Comparison of ENCODE assay signal across 9 cellular contexts in the genomic region with DNA sequence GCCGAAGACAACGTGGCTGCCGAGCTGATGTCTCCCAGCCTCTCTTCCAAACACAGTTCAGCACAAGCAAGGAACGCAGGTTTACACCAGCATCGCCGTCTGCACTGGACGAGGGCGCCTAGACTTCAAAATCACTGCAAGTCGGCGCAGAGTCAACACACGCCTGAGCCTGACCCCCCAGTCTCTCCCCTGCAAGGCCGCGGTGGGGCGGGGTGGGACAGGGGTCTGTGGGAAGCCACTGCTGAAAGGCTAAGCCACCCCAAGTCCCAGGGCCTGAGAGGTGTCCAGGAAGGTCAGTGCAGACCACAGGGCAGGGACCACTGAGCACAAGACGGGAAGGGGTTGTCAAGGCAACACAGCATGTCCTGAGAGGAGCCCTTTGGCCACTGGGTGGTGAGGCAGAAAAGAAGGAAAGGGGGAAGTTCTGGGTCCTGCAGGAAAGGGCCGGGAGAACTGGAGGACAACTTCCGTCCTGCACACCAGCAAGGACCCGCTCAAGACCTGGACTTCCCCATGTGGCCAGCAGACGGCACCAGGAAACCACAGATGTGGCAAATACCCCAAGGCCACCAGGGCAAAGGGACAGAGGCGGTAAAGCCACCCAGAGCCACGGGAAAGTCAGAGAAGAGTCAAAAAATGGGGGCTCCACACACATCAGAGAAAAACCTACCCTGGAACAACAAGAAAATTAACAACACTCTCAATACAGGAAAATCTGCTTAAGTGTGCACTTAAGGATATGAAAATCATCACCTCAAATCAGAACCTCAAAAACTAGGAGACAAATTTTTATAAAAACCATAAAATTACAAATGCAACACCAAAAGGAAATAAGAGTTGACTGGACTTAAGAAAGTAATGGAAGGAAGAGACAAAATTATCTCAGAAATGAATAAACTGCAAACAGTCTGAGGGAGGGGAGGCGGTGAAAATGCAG.
DNase-seq lines count a peak whose midpoint lies in the region; ATAC-seq, FAIRE-seq and TF ChIP-seq lines count a peak whose summit lies in the region.
"Had no signal": no experiment of that assay in that cellular context is flagged by ENCODE, and none has a peak within 500 bp of the region (broad histone marks: within the 10 kb centered on the region; RNA-seq: fewer than 3 reads in every experiment).

No MANE protein-coding gene starts in this region.

- peaks cover 0 to 2% of the 10 kb centered on the region in 2 experiments; a peak in 2 of 4 replicates for H3K79me2 ChIP-seq in H1 (ENCODE audit: control insufficient read depth in 1 of 2, insufficient read depth in 2 of 2, low read length in 2 of 2)

- H2BK15ac ChIP-seq in H1 (ENCODE audit: low read length), result no peak overlapping the region

- ATAC-seq in GM21717 (IDR thresholded peaks at IDR 0.05; ENCODE audit: unreplicated experiment), result no peak

- no peak overlapping the region for H4K91ac ChIP-seq in H1 (replicated peaks; ENCODE audit: insufficient read length, low read length)

- H3K4me3 Mint-ChIP-seq in neural crest cell, result no peak overlapping the region

- no peaks in the 10 kb centered on the region for H3K27me3 ChIP-seq in NT2/D1 (ENCODE audit: insufficient read depth, insufficient read length)
- H3K27me3 ChIP-seq in H1 (replicated peaks in 1 of 4; ENCODE audit: control insufficient read depth in 3 of 4, extremely low read depth in 1 of 4, insufficient read depth in 3 of 4, low read length in 3 of 4), result no peaks in the 10 kb centered on the region; a peak in 1 of 7 replicates

- H3K27ac Mint-ChIP-seq in neural crest cell (ENCODE audit: unreplicated experiment), result no peak overlapping the region

- CTCF ChIA-PET in H1 (lab: Charles Lee; ENCODE audit: partially characterized antibody), result interaction anchor here (0.9 kb wide), 1 partner anchor 48 kb away, joined by 4 read pairs; no protein-coding TSS in a partner anchor

- TF ChIP-seq EP300 in H1 (IDR thresholded peaks at IDR 0.05; ENCODE audit: borderline replicate concordance in 1 of 2, low read depth in 2 of 2, low read length in 2 of 2), result no peak

- no peak for TF ChIP-seq POLR2A in H1 (IDR thresholded peaks at IDR 0.05; ENCODE audit: control extremely low read depth in 1 of 2, low read depth in 2 of 2, low read length in 2 of 2)

- no peak overlapping the region for H2BK20ac ChIP-seq in H1 (ENCODE audit: low read length)

- 85% methylated on average over 19 of the region's 22 CpGs; no CpG with 5 or more reads in 1 of the 2 experiments for WGBS in H1 (ENCODE audit: extremely low coverage in 1 of 2, insufficient coverage in 1 of 2, insufficient read length in 1 of 2, insufficient replicate concordance in 2 of 2, low coverage in 1 of 2, low lambda C conversion rate in 2 of 2, missing lambda C conversion rate in 1 of 2), 2 experiments

- H3K79me1 ChIP-seq in H1 (ENCODE audit: low read depth, low read length), result peaks cover 5% of the 10 kb centered on the region; the same call in 1 of the 2 replicates

- H3K27me3 Mint-ChIP-seq in neural crest cell (ENCODE audit: low read depth), result no peaks in the 10 kb centered on the region

- no peaks in the 10 kb centered on the region for H3K9me3 Mint-ChIP-seq in neural crest cell

- H3K23ac ChIP-seq in H1 (ENCODE audit: insufficient read length), result no peak overlapping the region

- no peak overlapping the region for H4K5ac ChIP-seq in H1 (ENCODE audit: insufficient read length, low read depth, low read length)

- peaks cover 6 to 12% of the 10 kb centered on the region in 2 experiments for H4K20me1 ChIP-seq in H1 (replicated peaks in 1 of 2; ENCODE audit: control insufficient read depth in 1 of 2, insufficient read depth in 2 of 2, low read length in 2 of 2)

- no peak overlapping the region for H3K27ac ChIP-seq in H1 (ENCODE audit: low read depth, low read length)

- H3K23me2 ChIP-seq in H1 (ENCODE audit: low read depth, low read length), result peaks cover 11% of the 10 kb centered on the region; the same call in 1 of the 2 replicates

- TF ChIP-seq RAD21 in H1 (IDR thresholded peaks at IDR 0.05 in 1 of 2, conservative IDR thresholded peaks at IDR 0.05 in 1 of 2; ENCODE audit: low read depth in 2 of 2, low read length in 2 of 2), result peak; percentile 57 to 73

- no peak overlapping the region; the same call in 1 of the 2 replicates for H4K8ac ChIP-seq in H1 (ENCODE audit: extremely low read depth, insufficient read depth, low read length)

- H3K4me1 ChIP-seq in NT2/D1 (ENCODE audit: insufficient read depth, insufficient read length) (peaks cover 6% of the 10 kb centered on the region), H1 (replicated peaks in 1 of 4; ENCODE audit: control insufficient read depth in 3 of 4, insufficient read depth in 4 of 4, low read length in 3 of 4) (no peaks in the 10 kb centered on the region; a peak in 2 of 7 replicates)

- H3K9me3 ChIP-seq in NT2/D1 (ENCODE audit: insufficient read depth, low read length), result no peaks in the 10 kb centered on the region
- peaks cover 0 to 2% of the 10 kb centered on the region in 2 experiments; a peak in 1 of 4 replicates for H3K9me3 ChIP-seq in H1 (ENCODE audit: insufficient read depth in 2 of 2, low read depth in 1 of 2, low read length in 1 of 2)

- H2AK5ac ChIP-seq in H1 (ENCODE audit: low read depth, low read length), result no peak overlapping the region

- FAIRE-seq in H1 (lab: Jason Lieb, UNC), result no peak
- FAIRE-seq: A204.1 had no signal

- H3K4ac ChIP-seq in H1 (replicated peaks; ENCODE audit: insufficient read length, low read depth, low read length), result no peak overlapping the region

- TF ChIP-seq CTCF in H1 (IDR thresholded peaks at IDR 0.05; ENCODE audit: control extremely low read depth in 1 of 3, insufficient read depth in 1 of 3, low read depth in 1 of 3, low read length in 3 of 3), result peak; percentile 49 to 60 (median 59)
- peak; percentile 56 for TF ChIP-seq CTCF in neural crest cell (conservative IDR thresholded peaks at IDR 0.05)

- POLR2A ChIA-PET in H1 (lab: Charles Lee; ENCODE audit: partially characterized antibody), result no interaction called here

- no peak overlapping the region for H3K14ac ChIP-seq in H1 (ENCODE audit: insufficient read length)

- H3K56ac ChIP-seq in H1 (replicated peaks; ENCODE audit: insufficient read length, low read depth, low read length), result no peak overlapping the region

- H2BK5ac ChIP-seq in H1 (ENCODE audit: low read depth, low read length), result no peak overlapping the region

- no peak overlapping the region for H3K4me2 ChIP-seq in H1 (ENCODE audit: insufficient read depth in 1 of 2, low read depth in 2 of 2, low read length in 2 of 2)

- peaks cover 12% of the 10 kb centered on the region for H3K36me3 Mint-ChIP-seq in neural crest cell (ENCODE audit: low read depth)

- H3K9ac ChIP-seq in NT2/D1 (ENCODE audit: insufficient read length, low read depth), result peak overlapping the region; percentile 1
- no peak overlapping the region for H3K9ac ChIP-seq in H1 (replicated peaks in 1 of 4; ENCODE audit: extremely low read depth in 1 of 4, low read depth in 3 of 4, low read length in 3 of 4)

- no peak overlapping the region for H3K18ac ChIP-seq in H1 (ENCODE audit: extremely low read depth, low read length)

- H3K36me3 ChIP-seq in NT2/D1 (ENCODE audit: insufficient read depth, insufficient read length, low read length) (peaks cover 55% of the 10 kb centered on the region), H1 (ENCODE audit: control insufficient read depth in 2 of 4, insufficient read depth in 4 of 4, low read length in 3 of 4) (peaks cover 0 to 8% (median 0%) of the 10 kb centered on the region in 4 experiments; a peak in 4 of 8 replicates)

- peak; percentile 17 for DNase-seq in DMS53 (lab: John Stamatoyannopoulos, UW)
- no peak for DNase-seq in DMS53 treated with DMSO at 0.1 percent for 48 hours (lab: John Stamatoyannopoulos, UW; ENCODE audit: unreplicated experiment)
- DNase-seq in NT2/D1 (ENCODE audit: low read depth, low spot score), result no peak
- DNase-seq in H1 (ENCODE audit: low read depth in 1 of 2, low spot score in 2 of 2), result no peak
- DNase-seq in neural crest cell (ENCODE audit: low read depth, low spot score), result no peak
- DNase-seq in NCI-H1105 treated with DMSO at 0.1 percent for 48 hours (lab: John Stamatoyannopoulos, UW), result no peak
- DNase-seq in NCI-H2029 (lab: John Stamatoyannopoulos, UW), result no peak

- H2BK120ac ChIP-seq in H1 (replicated peaks; ENCODE audit: low read depth, low read length), result no peak overlapping the region

- H3K4me3 ChIP-seq in NT2/D1 (ENCODE audit: insufficient read length, low read depth) (no peak overlapping the region), H1 (ENCODE audit: extremely low read depth in 1 of 4, insufficient read depth in 2 of 4, low read depth in 3 of 4, low read length in 4 of 4) (no peak overlapping the region)

- H3K4me1 Mint-ChIP-seq in neural crest cell, result peaks cover 18% of the 10 kb centered on the region

- H2BK12ac ChIP-seq in H1 (ENCODE audit: low read depth, low read length), result no peak overlapping the region

- H2AFZ ChIP-seq in H1 (ENCODE audit: low read length), result no peak overlapping the region

TF ChIP-seq in H1, 55 proteins besides CTCF, POLR2A, EP300 and RAD21:
- TF ChIP-seq SIX5 (IDR thresholded peaks at IDR 0.05; ENCODE audit: low read depth, low read length) (no peak), EGR1 (IDR thresholded peaks at IDR 0.05; ENCODE audit: borderline replicate concordance, low read depth, low read length) (0 out of 2 replicates have a peak, but pooled peaks have one; percentile 17)
